In genomic region chr7:78924581-78924980, GRCh38 we compare ENCODE assay signal across 11 cellular contexts.
A peak's percentile ranks its signal among the peaks of the same experiment; 100 is the strongest.
DNase-seq lines count a peak whose midpoint lies in the region; ATAC-seq, FAIRE-seq and TF ChIP-seq lines count a peak whose summit lies in the region.
"Had no signal": no experiment of that assay in that cellular context is flagged by ENCODE, and none has a peak within 500 bp of the region (broad histone marks: within the 10 kb centered on the region; RNA-seq: fewer than 3 reads in every experiment).

No MANE protein-coding gene starts in this region.

- peaks cover 2% of the 10 kb centered on the region for H3K9me3 Mint-ChIP-seq in neural crest cell

- TF ChIP-seq CTCF in GM06990 (IDR thresholded peaks at IDR 0.05; ENCODE audit: insufficient read depth, low read length, poor library complexity, severe bottlenecking): peak; percentile 22
- TF ChIP-seq CTCF in bronchial epithelial cell (IDR thresholded peaks at IDR 0.05; ENCODE audit: insufficient read depth, low read length, severe bottlenecking): peak; percentile 29
- peak; percentile 70 for TF ChIP-seq CTCF in neural crest cell (conservative IDR thresholded peaks at IDR 0.05)

- no peaks in the 10 kb centered on the region for H3K4me1 Mint-ChIP-seq in neural crest cell

- H3K36me3 Mint-ChIP-seq in neural crest cell (ENCODE audit: low read depth): no peaks in the 10 kb centered on the region

- ATAC-seq in GM19324 (IDR thresholded peaks at IDR 0.05; ENCODE audit: low FRiP score, unreplicated experiment): no peak
- ATAC-seq in GM21515 (IDR thresholded peaks at IDR 0.05; ENCODE audit: unreplicated experiment): no peak
- ATAC-seq: gastroesophageal sphincter had no signal

- H3K36me3 ChIP-seq in GM06990 (ENCODE audit: control insufficient read depth, insufficient read depth, low read length) (no peaks in the 10 kb centered on the region), bronchial epithelial cell (ENCODE audit: control insufficient read depth, insufficient read depth, low read length) (no peaks in the 10 kb centered on the region)
- H3K36me3 ChIP-seq: gastroesophageal sphincter, thoracic aorta had no signal

- FAIRE-seq in bronchial epithelial cell (lab: Jason Lieb, UNC): no peak

- H3K4me3 ChIP-seq in GM06990 (replicated peaks; ENCODE audit: low read depth, low read length): no peak overlapping the region
- no peak overlapping the region for H3K4me3 ChIP-seq in bronchial epithelial cell (ENCODE audit: low read depth, low read length)
- H3K4me3 ChIP-seq: gastroesophageal sphincter, skin epidermis, thoracic aorta had no signal

- no peaks in the 10 kb centered on the region for H3K27me3 Mint-ChIP-seq in neural crest cell (ENCODE audit: low read depth)

- DNase-seq in GM06990 (ENCODE audit: extremely low read depth, insufficient read length) (no peak), NCI-H1694 treated with DMSO at 0.1 percent for 48 hours (lab: John Stamatoyannopoulos, UW) (peak; percentile 52), bronchial epithelial cell (ENCODE audit: low read depth) (peak; percentile 33), neural crest cell (ENCODE audit: low read depth, low spot score) (no peak), activated gamma-delta T cell (lab: John Stamatoyannopoulos, UW) (no peak)
- DNase-seq: activated CD8-positive, alpha-beta memory T cell treated with anti-CD3 and anti-CD28 coated beads, Interleukin-2, amount 50 U/mL, for 48 hours had no signal

- H3K27me3 ChIP-seq in GM06990 (replicated peaks; ENCODE audit: control insufficient read depth, insufficient read depth, low read length) (no peaks in the 10 kb centered on the region), bronchial epithelial cell (ENCODE audit: control insufficient read depth, insufficient read depth, low read length) (no peaks in the 10 kb centered on the region)
- H3K27me3 ChIP-seq: gastroesophageal sphincter had no signal

- H3K27ac Mint-ChIP-seq in neural crest cell (ENCODE audit: unreplicated experiment): no peak overlapping the region

- no peak overlapping the region for H3K4me3 Mint-ChIP-seq in neural crest cell

Comparison
In these comparisons a context has a peak if more than half of its experiments do, and no peak if none do; other contexts are left out.
1. DNase-seq: peak in NCI-H1694 treated with DMSO at 0.1 percent for 48 hours (single experiment) and bronchial epithelial cell (single experiment); none in GM06990 (single experiment), neural crest cell (single experiment) and activated gamma-delta T cell (single experiment).
2. Peak in every context shown above with its lines, with median percentiles within 50 percentile points of each other: CTCF ChIP-seq.